ENCODE assay signal across 8 cellular contexts in the genomic region with DNA sequence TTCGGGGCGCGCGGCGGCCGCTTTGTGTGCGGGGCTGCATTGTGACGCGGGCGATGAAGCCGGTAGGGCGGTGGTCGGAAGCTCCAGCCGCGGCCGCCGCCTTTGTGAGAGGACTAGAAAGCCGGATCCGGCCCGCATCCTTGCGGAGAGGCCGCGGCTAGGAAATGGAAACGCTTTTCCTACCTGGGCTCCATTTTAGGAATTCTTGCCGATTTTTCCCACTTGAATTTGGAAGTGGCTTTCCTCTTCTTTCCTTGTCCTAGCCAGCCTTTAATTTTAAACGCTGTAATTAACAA. TPM values are rescaled to one million over a fixed set of nuclear protein-coding genes. Genes with fewer than 3 reads are reported as not detected.
A peak's percentile ranks its signal among the peaks of the same experiment; 100 is the strongest.
DNase-seq lines count a peak whose midpoint lies in the region; ATAC-seq, FAIRE-seq and TF ChIP-seq lines count a peak whose summit lies in the region.

No MANE protein-coding gene starts in this region.

- peak overlapping the region; percentile 100 for H3K4ac ChIP-seq in trophoblast cell (ENCODE audit: low read depth, low read length)

- FAIRE-seq in GM12892 (lab: Jason Lieb, UNC): no peak

- TF ChIP-seq POLR2A in GM12892 (IDR thresholded peaks at IDR 0.05; ENCODE audit: low read depth, low read length): 0 out of 2 replicates have a peak, but pooled peaks have one; percentile 3

- H3K4me3 ChIP-seq in RWPE2 (ENCODE audit: severe bottlenecking) (peak overlapping the region; percentile 73), fibroblast of mammary gland (ENCODE audit: control insufficient read depth, low read depth, low read length) (peak overlapping the region; percentile 71), trophoblast cell (ENCODE audit: low read depth, low read length) (peak overlapping the region; percentile 94)

- H2BK12ac ChIP-seq in trophoblast cell (ENCODE audit: low read length): peak overlapping the region; percentile 58

- H2AFZ ChIP-seq in trophoblast cell (ENCODE audit: insufficient read depth, low read length, poor library complexity): no peak overlapping the region

- H4K91ac ChIP-seq in trophoblast cell (ENCODE audit: low read depth, low read length): peak overlapping the region; percentile 55

- TF ChIP-seq CTCF in RWPE2 (IDR thresholded peaks at IDR 0.05; ENCODE audit: poor library complexity, severe bottlenecking): no peak
- TF ChIP-seq CTCF in fibroblast of mammary gland (conservative IDR thresholded peaks at IDR 0.05; ENCODE audit: control insufficient read depth, insufficient read depth, low read depth, low read length): no peak

- peak overlapping the region; percentile 26 for H3K4me2 ChIP-seq in trophoblast cell (ENCODE audit: low read length)

- WGBS in trophoblast cell (ENCODE audit: extremely low coverage, insufficient coverage, insufficient read length): no CpG with 5 or more reads among the region's 26 CpGs

- H3K79me2 ChIP-seq in trophoblast cell (ENCODE audit: control insufficient read depth, insufficient read depth, low read length, poor library complexity): peaks cover 14% of the 10 kb centered on the region

- DNase-seq in GM12892 (ENCODE audit: insufficient read length) (no peak), RWPE2 (ENCODE audit: low spot score) (no peak), fibroblast of mammary gland (ENCODE audit: low read depth) (no peak), trophoblast cell (peak in 1 of 2 donors; percentile 54), 8988T (no peak)

- H3K14ac ChIP-seq in trophoblast cell (ENCODE audit: low read length): peak overlapping the region; percentile 98

- peaks cover 16% of the 10 kb centered on the region for H3K79me1 ChIP-seq in trophoblast cell (ENCODE audit: low read length)

- H3K27me3 ChIP-seq in RWPE2 (ENCODE audit: insufficient read depth, poor library complexity, severe bottlenecking): no peaks in the 10 kb centered on the region
- H3K27me3 ChIP-seq in trophoblast cell (ENCODE audit: insufficient read depth, low read length): no peaks in the 10 kb centered on the region

- peak overlapping the region; percentile 80 for H2BK120ac ChIP-seq in trophoblast cell (ENCODE audit: insufficient read depth, low read length, poor library complexity)

- peak overlapping the region; percentile 97 for H3K9ac ChIP-seq in trophoblast cell (ENCODE audit: low read length)

- H4K8ac ChIP-seq in trophoblast cell (ENCODE audit: low read depth, low read length): peak overlapping the region; percentile 90

- peak overlapping the region; percentile 63 for H3K18ac ChIP-seq in trophoblast cell (ENCODE audit: low read length)

- H3K9me3 ChIP-seq in RWPE2 (ENCODE audit: severe bottlenecking) (no peaks in the 10 kb centered on the region), trophoblast cell (ENCODE audit: insufficient read depth, low read depth, low read length) (no peaks in the 10 kb centered on the region)

- peak overlapping the region; percentile 86 for H3K27ac ChIP-seq in RWPE2 (ENCODE audit: poor library complexity, severe bottlenecking)
- peak overlapping the region; percentile 94 for H3K27ac ChIP-seq in trophoblast cell (ENCODE audit: low read depth, low read length)

- H3K4me1 ChIP-seq in RWPE2 (ENCODE audit: insufficient read depth, poor library complexity, severe bottlenecking): peaks cover 10% of the 10 kb centered on the region
- no peaks in the 10 kb centered on the region for H3K4me1 ChIP-seq in trophoblast cell (ENCODE audit: control insufficient read depth in 1 of 2, insufficient read depth in 2 of 2, low read length in 2 of 2)

- ATAC-seq in RWPE2 (ENCODE audit: low read depth) (no peak), HG03565 (IDR thresholded peaks at IDR 0.05; ENCODE audit: unreplicated experiment) (no peak), HG02763 (IDR thresholded peaks at IDR 0.05; ENCODE audit: unreplicated experiment) (no peak), HG02885 (IDR thresholded peaks at IDR 0.05; ENCODE audit: poor library complexity, unreplicated experiment) (no peak)

- H2AK5ac ChIP-seq in trophoblast cell (ENCODE audit: low read length): peak overlapping the region; percentile 94

- peaks cover 27% of the 10 kb centered on the region for H3K36me3 ChIP-seq in RWPE2 (ENCODE audit: low read depth)
- no peaks in the 10 kb centered on the region for H3K36me3 ChIP-seq in trophoblast cell (ENCODE audit: control insufficient read depth in 1 of 2, insufficient read depth in 2 of 2, low read length in 2 of 2)

- H4K12ac ChIP-seq in trophoblast cell (ENCODE audit: low read depth, low read length): peak overlapping the region; percentile 93

- peak overlapping the region; percentile 84 for H2BK5ac ChIP-seq in trophoblast cell (ENCODE audit: low read depth, low read length, poor library complexity)

- no peak overlapping the region for H3K23ac ChIP-seq in trophoblast cell (ENCODE audit: low read length)

RNA-seq across cellular contexts. Expression of a gene that starts 0.7 kb away (rescaled TPM):
- polyA plus RNA-seq in GM12892 (2012; ENCODE audit: missing spikeins): 23,212 TPM
- 2,127 and 2,260 TPM in 2 replicates for polyA plus RNA-seq in trophoblast cell (2013)
